ENCODE assay signal across 9 cellular contexts in the genomic region with DNA sequence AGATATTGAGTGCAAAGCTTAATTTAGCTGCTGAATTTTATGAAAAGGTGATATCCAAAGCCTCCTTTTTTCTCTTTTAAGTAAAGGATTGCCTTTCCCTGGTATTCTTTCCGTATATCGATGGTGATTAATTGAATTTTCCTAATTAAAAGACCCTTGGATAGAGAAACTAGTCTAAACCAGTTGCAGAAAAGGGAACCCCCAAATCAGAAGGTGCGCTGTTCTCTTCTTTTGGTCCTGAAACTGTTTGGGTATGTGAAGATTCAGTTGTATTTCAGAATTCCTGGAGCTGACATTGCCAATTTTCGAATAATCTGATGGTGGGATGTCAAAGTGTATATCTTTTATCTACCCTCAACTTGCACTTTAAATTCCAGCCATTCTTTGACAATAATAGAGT. TPM values are rescaled to one million over a fixed set of nuclear protein-coding genes. Genes with fewer than 3 reads are reported as not detected.
DNase-seq lines count a peak whose midpoint lies in the region; FAIRE-seq and TF ChIP-seq lines count a peak whose summit lies in the region.
"Had no signal": no experiment of that assay in that cellular context is flagged by ENCODE, and none has a peak within 500 bp of the region (broad histone marks: within the 10 kb centered on the region; RNA-seq: fewer than 3 reads in every experiment).

No MANE protein-coding gene starts in this region.

- no peaks in the 10 kb centered on the region for H3K36me3 Mint-ChIP-seq in HFFc6 (ENCODE audit: low read depth)

- peaks cover 29% of the 10 kb centered on the region for H3K4me1 Mint-ChIP-seq in HFFc6 (ENCODE audit: low read depth)

- FAIRE-seq in bronchial epithelial cell (lab: Jason Lieb, UNC) = no peak

- H3K9me3 Mint-ChIP-seq in HFFc6 = no peaks in the 10 kb centered on the region

- DNase-seq in AG10803 (ENCODE audit: low read depth) = no peak
- no peak for DNase-seq in HFFc6
- DNase-seq in bronchial epithelial cell (ENCODE audit: low read depth) = no peak
- peak; percentile 11 for DNase-seq in myocyte (ENCODE audit: low read depth)
- no peak for DNase-seq in hippocampal formation (lab: John Stamatoyannopoulos, UW)
- no peak for DNase-seq in NCI-H1694 (lab: John Stamatoyannopoulos, UW)
- DNase-seq in NCI-H2171 (lab: John Stamatoyannopoulos, UW) = no peak
- DNase-seq in GM13977 (ENCODE audit: low spot score) = no peak

- H3K4me3 ChIP-seq in AG10803 (ENCODE audit: low read length) (peak overlapping the region; percentile 89), bronchial epithelial cell (ENCODE audit: low read depth, low read length) (peak overlapping the region; percentile 94)

- peak overlapping the region; percentile 90 for H3K4me3 Mint-ChIP-seq in HFFc6

- H3K27me3 Mint-ChIP-seq in HFFc6 (ENCODE audit: insufficient read depth) = no peaks in the 10 kb centered on the region; the same call in 1 of the 2 replicates

- in situ Hi-C loops in GM13977 (cut with MboI; ENCODE audit: low pct_unique_long_range_greater_than_20kb, low sequenced_read_pairs, unreplicated experiment) = no loop called here

- H3K36me3 ChIP-seq in bronchial epithelial cell (ENCODE audit: control insufficient read depth, insufficient read depth, low read length) = no peaks in the 10 kb centered on the region

- no peaks in the 10 kb centered on the region for H3K27me3 ChIP-seq in bronchial epithelial cell (ENCODE audit: control insufficient read depth, insufficient read depth, low read length)

- H3K27ac Mint-ChIP-seq in HFFc6 = no peak overlapping the region

- TF ChIP-seq CTCF in AG10803 (conservative IDR thresholded peaks at IDR 0.05; ENCODE audit: low read length) = no peak
- no peak for TF ChIP-seq CTCF in HFFc6 (IDR thresholded peaks at IDR 0.05)
- TF ChIP-seq CTCF in bronchial epithelial cell (IDR thresholded peaks at IDR 0.05; ENCODE audit: insufficient read depth, low read length, severe bottlenecking) = no peak
- no peak for TF ChIP-seq CTCF in GM13977 (IDR thresholded peaks at IDR 0.05; ENCODE audit: extremely low read depth, insufficient read depth, missing control alignments)

RNA-seq across cellular contexts. Expression of a gene that starts 1.9 kb away (rescaled TPM):
- 10 to 100 TPM; 11.2 to 16.4 (median 15.0) TPM for total RNA-seq in HFFc6 (2021; fragmentation: NEBNext Ultra II Directional; extraction: Animal tissue kit (Norgen Biotek cat#: 25700))
- total RNA-seq in bronchial epithelial cell (11.8 and 12.9 TPM in 2 replicates), myocyte (6.0 and 7.3 TPM in 2 replicates)
- polyA plus RNA-seq in myocyte (2012) = 5.2 TPM

RNA-seq across cellular contexts. Expression of a gene that starts 23.7 kb away (rescaled TPM):
- total RNA-seq in HFFc6 (2021; fragmentation: NEBNext Ultra II Directional; extraction: Animal tissue kit (Norgen Biotek cat#: 25700)) = not detected
- total RNA-seq in bronchial epithelial cell = not detected in 2 replicates
- total RNA-seq in myocyte = not detected in 2 replicates
- polyA plus RNA-seq in myocyte (2012) = not detected
- total RNA-seq: occipital lobe had no signal
